ENCODE assay signal across 2 cellular contexts in the genomic region with DNA sequence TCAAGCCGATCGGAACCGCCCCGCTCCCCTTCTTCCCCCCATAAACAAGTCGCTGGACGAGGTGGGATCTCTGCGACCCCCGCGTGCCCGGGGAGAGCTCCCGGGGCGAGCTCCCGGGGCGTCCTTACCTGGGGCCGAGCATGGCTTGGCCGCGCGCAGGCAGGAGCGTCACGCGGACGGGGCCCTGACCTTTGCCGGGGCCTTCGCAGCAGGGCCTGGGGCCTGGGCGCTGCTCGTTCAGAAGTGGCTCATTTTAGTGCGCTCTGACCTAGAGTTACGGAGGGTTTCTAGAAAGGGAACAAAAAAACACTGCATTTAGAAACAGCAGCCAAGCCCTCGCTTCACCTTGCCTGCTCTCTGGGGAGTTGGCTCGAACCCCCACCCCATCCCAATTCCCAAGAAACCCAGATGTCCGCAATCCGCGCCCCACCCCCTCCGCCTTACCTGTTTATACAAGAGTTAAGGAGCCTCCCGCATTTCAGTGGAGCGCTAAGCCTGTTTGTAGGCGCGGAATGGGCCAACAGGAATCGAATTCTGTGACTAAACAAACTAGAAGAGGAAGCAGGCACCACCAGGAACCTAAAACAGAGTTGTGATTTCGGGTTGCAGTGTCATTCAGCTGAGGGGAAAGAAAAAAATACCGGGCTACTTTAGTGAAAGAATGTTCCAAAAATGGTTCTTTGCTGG.
TF ChIP-seq lines count a peak whose summit lies in the region.

No MANE protein-coding gene starts in this region.

TF ChIP-seq in GM12878, 131 proteins besides CTCF, POLR2A, EP300 and RAD21 (continued from another document and continues in another):
- TF ChIP-seq GATAD2B (conservative IDR thresholded peaks at IDR 0.05; ENCODE audit: low read depth) (peak; percentile 41), MEF2B (IDR thresholded peaks at IDR 0.05; ENCODE audit: partially characterized antibody, poor library complexity, severe bottlenecking) (peak; percentile 85), NKRF (conservative IDR thresholded peaks at IDR 0.05) (peak; percentile 61; the same call in 1 of the 2 replicates), GABPA (IDR thresholded peaks at IDR 0.05; ENCODE audit: low read depth) (no peak), ASH2L (IDR thresholded peaks at IDR 0.05; ENCODE audit: borderline replicate concordance, low read depth) (no peak), BHLHE40 (IDR thresholded peaks at IDR 0.05; ENCODE audit: borderline replicate concordance in 1 of 2, low read depth in 2 of 2, low read length in 1 of 2) (peak in 1 of 2 experiments; percentile 51; a peak in 2 of 4 replicates), LARP7 (IDR thresholded peaks at IDR 0.05) (peak; percentile 80), NR2F1 (conservative IDR thresholded peaks at IDR 0.05) (peak; percentile 95), DPF2 (IDR thresholded peaks at IDR 0.05) (peak; percentile 42; the same call in 1 of the 2 replicates), ZNF207 (IDR thresholded peaks at IDR 0.05; ENCODE audit: borderline replicate concordance) (peak; percentile 48; the same call in 1 of the 2 replicates), ZNF592 (IDR thresholded peaks at IDR 0.05) (0 out of 2 replicates have a peak, but pooled peaks have one; percentile 50), CHD1 (IDR thresholded peaks at IDR 0.05; ENCODE audit: low read depth, low read length) (0 out of 2 replicates have a peak, but pooled peaks have one; percentile 55), RB1 (IDR thresholded peaks at IDR 0.05; ENCODE audit: borderline replicate concordance) (no peak), ZNF384 (IDR thresholded peaks at IDR 0.05; ENCODE audit: borderline replicate concordance, low read depth, low read length) (peak; percentile 67; the same call in 1 of the 2 replicates), TAF1 (IDR thresholded peaks at IDR 0.05; ENCODE audit: borderline replicate concordance, low read depth, low read length) (peak; percentile 9; the same call in 1 of the 2 replicates)
- TF ChIP-seq, protein P1, sequence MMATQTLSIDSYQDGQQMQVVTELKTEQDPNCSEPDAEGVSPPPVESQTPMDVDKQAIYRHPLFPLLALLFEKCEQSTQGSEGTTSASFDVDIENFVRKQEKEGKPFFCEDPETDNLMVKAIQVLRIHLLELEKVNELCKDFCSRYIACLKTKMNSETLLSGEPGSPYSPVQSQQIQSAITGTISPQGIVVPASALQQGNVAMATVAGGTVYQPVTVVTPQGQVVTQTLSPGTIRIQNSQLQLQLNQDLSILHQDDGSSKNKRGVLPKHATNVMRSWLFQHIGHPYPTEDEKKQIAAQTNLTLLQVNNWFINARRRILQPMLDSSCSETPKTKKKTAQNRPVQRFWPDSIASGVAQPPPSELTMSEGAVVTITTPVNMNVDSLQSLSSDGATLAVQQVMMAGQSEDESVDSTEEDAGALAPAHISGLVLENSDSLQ (IDR thresholded peaks at IDR 0.05), result peak; percentile 80
- TF ChIP-seq, protein P2, sequence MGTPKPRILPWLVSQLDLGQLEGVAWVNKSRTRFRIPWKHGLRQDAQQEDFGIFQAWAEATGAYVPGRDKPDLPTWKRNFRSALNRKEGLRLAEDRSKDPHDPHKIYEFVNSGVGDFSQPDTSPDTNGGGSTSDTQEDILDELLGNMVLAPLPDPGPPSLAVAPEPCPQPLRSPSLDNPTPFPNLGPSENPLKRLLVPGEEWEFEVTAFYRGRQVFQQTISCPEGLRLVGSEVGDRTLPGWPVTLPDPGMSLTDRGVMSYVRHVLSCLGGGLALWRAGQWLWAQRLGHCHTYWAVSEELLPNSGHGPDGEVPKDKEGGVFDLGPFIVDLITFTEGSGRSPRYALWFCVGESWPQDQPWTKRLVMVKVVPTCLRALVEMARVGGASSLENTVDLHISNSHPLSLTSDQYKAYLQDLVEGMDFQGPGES (IDR thresholded peaks at IDR 0.05), result 0 out of 2 replicates have a peak, but pooled peaks have one; percentile 21

TF ChIP-seq in liver, 16 proteins besides CTCF, POLR2A, EP300 and RAD21:
- no peak for TF ChIP-seq ZBTB33 (IDR thresholded peaks at IDR 0.05)
- no peak for TF ChIP-seq HNF4G (IDR thresholded peaks at IDR 0.05)
- TF ChIP-seq MAX (IDR thresholded peaks at IDR 0.05), result no peak
- TF ChIP-seq SP1 (IDR thresholded peaks at IDR 0.05), result no peak
- TF ChIP-seq YY1 (IDR thresholded peaks at IDR 0.05), result no peak
- TF ChIP-seq GABPA (IDR thresholded peaks at IDR 0.05 in 1 of 2, conservative IDR thresholded peaks at IDR 0.05 in 1 of 2), result no peak
- no peak for TF ChIP-seq EGR1 (IDR thresholded peaks at IDR 0.05; ENCODE audit: low read depth in 2 of 2)
- TF ChIP-seq RXRA (IDR thresholded peaks at IDR 0.05), result no peak
- no peak for TF ChIP-seq FOXA1 (IDR thresholded peaks at IDR 0.05)
- TF ChIP-seq TAF1 (conservative IDR thresholded peaks at IDR 0.05), result no peak
- TF ChIP-seq FOXA2 (IDR thresholded peaks at IDR 0.05), result no peak
- TF ChIP-seq HNF4A (conservative IDR thresholded peaks at IDR 0.05), result no peak
